Comparison of ENCODE assay signal across 19 cellular contexts in the genomic region with DNA sequence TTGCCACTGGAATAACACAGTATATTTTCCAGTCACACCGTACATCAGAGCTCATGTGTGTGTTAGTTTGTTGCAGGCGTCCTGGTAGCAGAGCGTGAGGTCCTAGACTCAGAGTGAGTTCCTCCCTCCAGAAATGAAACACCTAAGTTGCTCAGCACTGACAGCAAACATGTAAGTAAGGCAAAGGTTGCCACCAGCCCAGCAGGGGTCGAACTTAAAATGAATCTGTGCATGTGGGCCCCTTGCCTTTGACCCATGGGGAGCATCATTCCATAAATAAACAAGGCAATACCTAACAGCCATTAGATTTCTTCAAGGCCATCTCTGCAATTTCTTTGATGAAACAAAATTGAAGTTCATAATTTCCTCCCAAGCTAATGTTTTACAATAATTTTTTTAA.
DNase-seq lines count a peak whose midpoint lies in the region; TF ChIP-seq lines count a peak whose summit lies in the region.
"Had no signal": no experiment of that assay in that cellular context is flagged by ENCODE, and none has a peak within 500 bp of the region (broad histone marks: within the 10 kb centered on the region; RNA-seq: fewer than 3 reads in every experiment).

No MANE protein-coding gene starts in this region.

- H3K36me3 ChIP-seq in MG63, result no peaks in the 10 kb centered on the region; the same call in 1 of the 2 replicates
- no peaks in the 10 kb centered on the region for H3K36me3 ChIP-seq in esophagus muscularis mucosa
- peaks cover 0 to 2% of the 10 kb centered on the region in 2 donors for H3K36me3 ChIP-seq in neuronal stem cell (replicated peaks in 1 of 2; ENCODE audit: control insufficient read depth in 2 of 2, insufficient read depth in 2 of 2, low read length in 2 of 2)
- H3K36me3 ChIP-seq: BE2C; BLaER1 treated with 17β-estradiol and CSF1 and Interleukin-3, amounts not matched to agents 10 nM and 100 nM; HAP-1 had no signal

- no peak overlapping the region for H3K4ac ChIP-seq in neuronal stem cell (ENCODE audit: low read length)

- WGBS in esophagus muscularis mucosa, result 80% methylated on average over 4 of the region's 4 CpGs
- no CpG with 5 or more reads among the region's 4 CpGs for WGBS in neuronal stem cell (ENCODE audit: extremely low coverage in 2 of 2, insufficient read length in 2 of 2, insufficient replicate concordance in 1 of 2), 2 donors

- no peak for TF ChIP-seq CTCF in esophagus muscularis mucosa (IDR thresholded peaks at IDR 0.05)

- no peak overlapping the region for H4K8ac ChIP-seq in neuronal stem cell (ENCODE audit: low read depth, low read length)

- no peak overlapping the region for H3K4me3 ChIP-seq in MG63
- no peak overlapping the region for H3K4me3 ChIP-seq in esophagus muscularis mucosa
- no peak overlapping the region for H3K4me3 ChIP-seq in neuronal stem cell (ENCODE audit: low read length in 2 of 2)
- H3K4me3 ChIP-seq: A549; BLaER1 treated with 17β-estradiol and CSF1 and Interleukin-3, amounts not matched to agents 10 nM and 100 nM; GM23338; HAP-1 had no signal

- H3K9me3 ChIP-seq in MG63 (no peaks in the 10 kb centered on the region), esophagus muscularis mucosa (no peaks in the 10 kb centered on the region), neuronal stem cell (replicated peaks in 1 of 2; ENCODE audit: control insufficient read depth in 2 of 2, insufficient read depth in 1 of 2, low read depth in 1 of 2, low read length in 2 of 2) (peaks cover 0 to 6% of the 10 kb centered on the region in 2 donors)
- H3K9me3 ChIP-seq: A549; BE2C; BLaER1 treated with 17β-estradiol and CSF1 and Interleukin-3, amounts not matched to agents 10 nM and 100 nM; HAP-1 had no signal

- H3K4me1 ChIP-seq in esophagus muscularis mucosa, result no peaks in the 10 kb centered on the region
- peaks cover 0 to 1% of the 10 kb centered on the region in 2 donors for H3K4me1 ChIP-seq in neuronal stem cell (ENCODE audit: control insufficient read depth in 2 of 2, insufficient read depth in 1 of 2, low read depth in 1 of 2, low read length in 2 of 2)
- H3K4me1 ChIP-seq: A549, BE2C, HAP-1 had no signal

- H3K27me3 ChIP-seq in MG63, result no peaks in the 10 kb centered on the region
- H3K27me3 ChIP-seq in esophagus muscularis mucosa, result no peaks in the 10 kb centered on the region
- no peaks in the 10 kb centered on the region for H3K27me3 ChIP-seq in neuronal stem cell (ENCODE audit: control insufficient read depth in 3 of 3, insufficient read depth in 3 of 3, low read depth in 1 of 3, low read length in 3 of 3)
- H3K27me3 ChIP-seq: BE2C had no signal

- no peak overlapping the region for H4K91ac ChIP-seq in neuronal stem cell (ENCODE audit: low read depth, low read length, poor library complexity)

- H3K79me1 ChIP-seq in neuronal stem cell (ENCODE audit: low read depth, low read length), result no peaks in the 10 kb centered on the region

- H3K4me2 ChIP-seq in neuronal stem cell (ENCODE audit: insufficient read depth, low read length, poor library complexity, severe bottlenecking), result no peak overlapping the region
- H3K4me2 ChIP-seq: A549; BLaER1 treated with 17β-estradiol and CSF1 and Interleukin-3, amounts not matched to agents 10 nM and 100 nM; GM23338 had no signal

- no peak overlapping the region for H3K23ac ChIP-seq in neuronal stem cell (ENCODE audit: low read depth, low read length, poor library complexity)

- H3K18ac ChIP-seq in neuronal stem cell (ENCODE audit: low read length), result no peak overlapping the region

- H3K9ac ChIP-seq in neuronal stem cell (ENCODE audit: low read depth, low read length, poor library complexity), result no peak overlapping the region
- H3K9ac ChIP-seq: BLaER1 treated with 17β-estradiol and CSF1 and Interleukin-3, amounts not matched to agents 10 nM and 100 nM had no signal

- H2AFZ ChIP-seq in neuronal stem cell (ENCODE audit: low read length), result no peak overlapping the region

- no peak overlapping the region for H2BK15ac ChIP-seq in neuronal stem cell (ENCODE audit: low read length)

- H2BK5ac ChIP-seq in neuronal stem cell (ENCODE audit: low read length), result no peak overlapping the region

- intact Hi-C loops in esophagus muscularis mucosa (cut with DNase I), result no loop called here

- H3K27ac ChIP-seq in esophagus muscularis mucosa (replicated peaks in 1 of 4) (no peak overlapping the region), neuronal stem cell (replicated peaks; ENCODE audit: low read length) (no peak overlapping the region)
- H3K27ac ChIP-seq: A549; BLaER1 treated with 17β-estradiol and CSF1 and Interleukin-3, amounts not matched to agents 10 nM and 100 nM had no signal

- no peak overlapping the region for H2BK12ac ChIP-seq in neuronal stem cell (ENCODE audit: low read length)

- no peak for TF ChIP-seq POLR2A in esophagus muscularis mucosa (IDR thresholded peaks at IDR 0.05; ENCODE audit: low read depth)

- DNase-seq in Daoy (ENCODE audit: low read depth), result peak; percentile 26
- DNase-seq in MG63, result peak; percentile 36
- peak; percentile 83 for DNase-seq in esophagus muscularis mucosa (ENCODE audit: extremely low spot score)
- no peak for DNase-seq in activated naive CD4-positive, alpha-beta T cell treated with Interleukin-2 at 50 U/mL for 16 hours
- DNase-seq in islet precursor cell, result no peak
- DNase-seq in neuronal stem cell (ENCODE audit: low spot score), result no peak
- DNase-seq: 8988T; ACHN; AML-193; BE2C; CD4-positive, alpha-beta T cell; CD8-positive, alpha-beta memory T cell; DMS 273 treated with DMSO at 0.1 percent for 48 hours; DMS79; GF-D8 had no signal

- no peak for TF ChIP-seq EP300 in esophagus muscularis mucosa (IDR thresholded peaks at IDR 0.05)

- no peak overlapping the region for H2BK120ac ChIP-seq in neuronal stem cell (ENCODE audit: low read depth, low read length)

- H3K14ac ChIP-seq in neuronal stem cell (ENCODE audit: low read length), result no peak overlapping the region

- H2AK5ac ChIP-seq in neuronal stem cell (ENCODE audit: low read depth, low read length), result no peak overlapping the region

Comparison
In these comparisons a context has a peak if more than half of its experiments do, and no peak if none do; other contexts are left out.
1. DNase-seq: peak in Daoy (single experiment), MG63 (single experiment) and esophagus muscularis mucosa (single experiment); none in activated naive CD4-positive, alpha-beta T cell treated with Interleukin-2 at 50 U/mL for 16 hours (single experiment), islet precursor cell (single experiment) and neuronal stem cell (single experiment).